ENCODE assay signal across 18 cellular contexts in the genomic region with DNA sequence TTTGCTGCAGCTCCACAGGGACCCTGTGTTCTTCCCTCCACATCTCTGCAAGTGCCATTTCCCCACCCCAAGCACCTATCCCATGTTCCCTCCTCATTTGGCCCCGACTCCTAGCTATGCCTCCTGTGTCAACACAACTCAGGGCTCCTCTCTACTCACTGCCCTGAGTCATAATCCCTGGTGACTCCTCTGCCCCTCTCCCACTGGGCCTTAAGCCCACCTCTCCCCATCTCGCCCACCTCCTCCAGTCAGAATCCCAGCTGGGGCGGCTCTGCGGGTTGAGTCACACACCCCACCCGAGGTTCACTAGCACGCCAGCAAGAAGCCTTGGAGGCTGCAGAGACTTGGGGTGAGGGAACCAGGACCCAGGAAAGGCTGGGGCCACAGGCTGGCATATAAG.
DNase-seq lines count a peak whose midpoint lies in the region; ATAC-seq, FAIRE-seq and TF ChIP-seq lines count a peak whose summit lies in the region.
"Had no signal": no experiment of that assay in that cellular context is flagged by ENCODE, and none has a peak within 500 bp of the region (broad histone marks: within the 10 kb centered on the region; RNA-seq: fewer than 3 reads in every experiment).

No MANE protein-coding gene starts in this region.

- ATAC-seq in K562, result no peak
- no peak for ATAC-seq in upper lobe of left lung (ENCODE audit: low FRiP score in 2 of 2)
- no peak for ATAC-seq in GM18909 (IDR thresholded peaks at IDR 0.05; ENCODE audit: poor library complexity, unreplicated experiment)
- ATAC-seq: gastrocnemius medialis, WTC11 had no signal

- H3K36me3 Mint-ChIP-seq in neural progenitor cell, result no peaks in the 10 kb centered on the region
- H3K36me3 Mint-ChIP-seq: activated naive CD8-positive, alpha-beta T cell treated with anti-CD3 and anti-CD28 coated beads for 36 hours; immature natural killer cell had no signal

- intact Hi-C loops in K562 (cut with micrococcal nuclease), result no loop called here

- H3K79me2 ChIP-seq in K562 (ENCODE audit: control insufficient read depth, insufficient read depth, low read length) (no peaks in the 10 kb centered on the region), neural progenitor cell (ENCODE audit: low read depth) (no peaks in the 10 kb centered on the region)

- H3K9me3 ChIP-seq in K562 (replicated peaks; ENCODE audit: control insufficient read depth, insufficient read depth, low read depth, low read length) (no peaks in the 10 kb centered on the region), neural progenitor cell (ENCODE audit: low read depth) (no peaks in the 10 kb centered on the region), upper lobe of left lung (peaks cover 0 to 19% (median 6%) of the 10 kb centered on the region in 4 donors)
- H3K9me3 ChIP-seq: gastrocnemius medialis, ovary had no signal

- H3K4me3 Mint-ChIP-seq in neural progenitor cell, result no peak overlapping the region
- H3K4me3 Mint-ChIP-seq: activated naive CD8-positive, alpha-beta T cell treated with anti-CD3 and anti-CD28 coated beads for 36 hours; B cell; dendritic cell treated with granulocyte-macrophage colony-stimulating factor and Interleukin-4, amounts not matched to agents 40 ng/mL and 50 ng/mL, for 4 days; immature natural killer cell; WTC11 had no signal

- TF ChIP-seq RAD21 in K562 (CRISPR knock-in tag; conservative IDR thresholded peaks at IDR 0.05 in 1 of 2, IDR thresholded peaks at IDR 0.05 in 1 of 2), result no peak

- CTCF ChIA-PET in AG04449 (lab: Yijun Ruan, JAX), result interaction anchor here (0.8 to 2.0 kb wide), 2 partner anchors 93 to 361 kb away, joined by 4 to 8 read pairs; no protein-coding TSS in a partner anchor
- CTCF ChIA-PET in K562 (lab: Yijun Ruan, JAX; ENCODE audit: low intra/inter-chr PET ratio), result no interaction called here

- peaks cover 8 to 11% of the 10 kb centered on the region in 2 experiments; a peak in 4 of 5 replicates for H3K4me1 ChIP-seq in K562 (replicated peaks in 1 of 2; ENCODE audit: control insufficient read depth in 2 of 2, insufficient read depth in 2 of 2, low read length in 2 of 2)
- H3K4me1 ChIP-seq in neural progenitor cell, result no peaks in the 10 kb centered on the region
- peaks cover 0 to 10% (median 0%) of the 10 kb centered on the region in 4 donors for H3K4me1 ChIP-seq in upper lobe of left lung

- no peak for FAIRE-seq in K562 (lab: Jason Lieb, UNC)

- no peak overlapping the region for H3K27ac Mint-ChIP-seq in neural progenitor cell
- H3K27ac Mint-ChIP-seq: activated naive CD8-positive, alpha-beta T cell treated with anti-CD3 and anti-CD28 coated beads for 36 hours; B cell; dendritic cell treated with granulocyte-macrophage colony-stimulating factor and Interleukin-4, amounts not matched to agents 40 ng/mL and 50 ng/mL, for 4 days; immature natural killer cell; WTC11 had no signal

- POLR2A ChIA-PET in AG04449 (lab: Yijun Ruan, JAX), result interaction anchor here (0.6 to 2.3 kb wide), 4 partner anchors 27 to 339 kb away, joined by 3 to 17 read pairs (median 4); no protein-coding TSS in a partner anchor
- POLR2A ChIA-PET in K562 (lab: Yijun Ruan, JAX), result interaction anchor here (0.5 to 0.7 kb wide), 4 partner anchors 10 to 161 kb away, joined by 3 read pairs; no protein-coding TSS in a partner anchor

- peaks cover 5% of the 10 kb centered on the region for H3K27me3 Mint-ChIP-seq in neural progenitor cell (ENCODE audit: insufficient read depth, low read depth)

- in situ Hi-C loops in K562 (cut with MboI), result no loop called here

- no peak for TF ChIP-seq POLR2A in K562 (conservative IDR thresholded peaks at IDR 0.05)
- TF ChIP-seq POLR2A in upper lobe of left lung (IDR thresholded peaks at IDR 0.05), result no peak

- H2AFZ ChIP-seq in K562 (ENCODE audit: low read depth, low read length) (no peak overlapping the region), neural progenitor cell (replicated peaks) (no peak overlapping the region)

- H3K9me3 Mint-ChIP-seq in neural progenitor cell, result peaks cover 2% of the 10 kb centered on the region
- H3K9me3 Mint-ChIP-seq: dendritic cell treated with granulocyte-macrophage colony-stimulating factor and Interleukin-4, amounts not matched to agents 40 ng/mL and 50 ng/mL, for 4 days; immature natural killer cell had no signal

- H3K9me1 ChIP-seq in K562 (ENCODE audit: control insufficient read depth, insufficient read depth, low read length), result no peaks in the 10 kb centered on the region

- H3K9ac ChIP-seq in K562 (ENCODE audit: insufficient read depth in 1 of 2, low read depth in 2 of 2, low read length in 2 of 2), result no peak overlapping the region
- no peak overlapping the region for H3K9ac ChIP-seq in neural progenitor cell

- BruUV-seq in K562 (replicated peaks; lab: Mats Ljungman, UMichigan), result no TSS peak

- H3K4me1 Mint-ChIP-seq in neural progenitor cell, result peaks cover 9% of the 10 kb centered on the region
- H3K4me1 Mint-ChIP-seq: B cell, immature natural killer cell had no signal

- TF ChIP-seq CTCF in AG04449 (IDR thresholded peaks at IDR 0.05; ENCODE audit: insufficient read depth, low read length, missing control alignments) (no peak), K562 (IDR thresholded peaks at IDR 0.05 in 2 of 3, conservative IDR thresholded peaks at IDR 0.05 in 1 of 3; ENCODE audit: insufficient read depth in 2 of 3, low read depth in 1 of 3, low read length in 3 of 3) (no peak), neural progenitor cell (IDR thresholded peaks at IDR 0.05) (no peak), upper lobe of left lung (IDR thresholded peaks at IDR 0.05) (no peak)

- WGBS in K562 (ENCODE audit: insufficient coverage, low coverage, missing lambda C conversion rate), result 0% methylated on average over 6 of the region's 6 CpGs
- 80 to 88% methylated on average over 6 of the region's 6 CpGs for WGBS in upper lobe of left lung, 2 donors

- no peak overlapping the region for H3K4me3 ChIP-seq in AG04449 (ENCODE audit: low read depth, low read length)
- H3K4me3 ChIP-seq in K562, result no peak overlapping the region
- H3K4me3 ChIP-seq in neural progenitor cell, result no peak overlapping the region
- H3K4me3 ChIP-seq in upper lobe of left lung, result no peak overlapping the region
- H3K4me3 ChIP-seq: gastrocnemius medialis, ovary, suprapubic skin had no signal

- peaks cover 4% of the 10 kb centered on the region; the same call in 1 of the 2 replicates for H4K20me1 ChIP-seq in K562 (replicated peaks; ENCODE audit: control insufficient read depth, insufficient read depth, low read length)
- no peaks in the 10 kb centered on the region for H4K20me1 ChIP-seq in neural progenitor cell (ENCODE audit: low read depth)

- H3K27ac ChIP-seq in K562 (ENCODE audit: extremely low read depth, low read depth, low read length) (no peak overlapping the region), neural progenitor cell (no peak overlapping the region), upper lobe of left lung (no peak overlapping the region)
- H3K27ac ChIP-seq: gastrocnemius medialis, ovary, suprapubic skin had no signal

- H3F3A ChIP-seq in neural progenitor cell (ENCODE audit: low read depth), result no peaks in the 10 kb centered on the region

- H3K36me3 ChIP-seq in K562 (ENCODE audit: control insufficient read depth, insufficient read depth, low read length) (no peaks in the 10 kb centered on the region), neural progenitor cell (no peaks in the 10 kb centered on the region), upper lobe of left lung (no peaks in the 10 kb centered on the region)
- H3K36me3 ChIP-seq: gastrocnemius medialis, ovary, suprapubic skin had no signal

- no peak for TF ChIP-seq EP300 in K562 (IDR thresholded peaks at IDR 0.05; ENCODE audit: low read length)
- no peak for TF ChIP-seq EP300 in upper lobe of left lung (IDR thresholded peaks at IDR 0.05)

- H3K4me2 ChIP-seq in K562 (ENCODE audit: insufficient read depth, low read length) (no peak overlapping the region), neural progenitor cell (no peak overlapping the region)

- H3K27me3 ChIP-seq in K562 (ENCODE audit: control insufficient read depth in 2 of 2, insufficient read depth in 2 of 2, low read length in 2 of 2) (peaks cover 30 to 70% of the 10 kb centered on the region in 2 experiments), neural progenitor cell (no peaks in the 10 kb centered on the region), upper lobe of left lung (peaks cover 0 to 8% (median 0%) of the 10 kb centered on the region in 4 donors)
- H3K27me3 ChIP-seq: ovary had no signal

- DNase-seq in AG04449 (ENCODE audit: low read depth, low spot score) (peak; percentile 72), HT1080 (ENCODE audit: low read depth) (peak; percentile 85), K562 (ENCODE audit: extremely low read depth in 1 of 4, low spot score in 3 of 4) (no peak), kidney glomerular epithelial cell (lab: John Stamatoyannopoulos, UW) (peak; percentile 33), SKM-1 treated with dmso at 0.1 percent for 144 hours (lab: John Stamatoyannopoulos, UW; ENCODE audit: unreplicated experiment) (no peak), neural progenitor cell (ENCODE audit: low spot score) (no peak), upper lobe of left lung (no peak)
- DNase-seq: activated naive CD8-positive, alpha-beta T cell treated with anti-CD3 and anti-CD28 coated beads for 36 hours; gastrocnemius medialis; immature natural killer cell; NCI-H1417; NCI-H345; ovary had no signal

TF ChIP-seq in K562, 482 proteins besides CTCF, POLR2A, EP300 and RAD21:
- TF ChIP-seq COPS2 (conservative IDR thresholded peaks at IDR 0.05) (no peak), NFATC3 (IDR thresholded peaks at IDR 0.05) (no peak), SIN3B (IDR thresholded peaks at IDR 0.05; ENCODE audit: low read depth) (no peak), EGR1 (conservative IDR thresholded peaks at IDR 0.05) (0 out of 2 replicates have a peak, but pooled peaks have one; percentile 22), ZBTB9 (CRISPR knock-in tag; IDR thresholded peaks at IDR 0.05) (no peak)
TF ChIP-seq in K562: peak in this region for 1.

Comparison
In these comparisons a context has a peak if more than half of its experiments do, and no peak if none do; other contexts are left out.
1. DNase-seq: peak in AG04449 (single experiment), HT1080 (single experiment) and kidney glomerular epithelial cell (single experiment); none in K562 (0 of 4), SKM-1 treated with dmso at 0.1 percent for 144 hours (single experiment), neural progenitor cell (single experiment) and upper lobe of left lung (0 of 2).